Comparison of ENCODE assay signal across 25 cellular contexts in the genomic region with DNA sequence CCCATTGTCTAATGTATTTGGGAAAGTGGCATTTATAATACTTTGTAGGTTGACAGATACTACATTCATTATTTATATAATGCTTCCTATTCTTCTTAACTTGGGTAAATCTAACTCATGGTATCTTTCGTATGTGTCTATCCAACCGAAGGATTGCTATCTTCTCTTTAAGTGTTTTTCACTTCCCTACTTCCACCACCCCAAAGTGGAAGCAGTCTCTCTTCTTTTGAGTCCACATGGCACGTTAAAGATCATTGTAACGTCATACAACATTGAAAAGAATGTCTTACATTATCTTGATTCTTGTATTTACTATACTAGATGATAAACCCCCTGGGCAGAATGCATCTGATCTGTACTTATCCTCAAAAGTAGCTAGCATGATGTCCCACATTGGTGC. TPM values are rescaled to one million over a fixed set of nuclear protein-coding genes. Genes with fewer than 3 reads are reported as not detected.
DNase-seq lines count a peak whose midpoint lies in the region; ATAC-seq, FAIRE-seq and TF ChIP-seq lines count a peak whose summit lies in the region.
"Had no signal": no experiment of that assay in that cellular context is flagged by ENCODE, and none has a peak within 500 bp of the region (broad histone marks: within the 10 kb centered on the region; RNA-seq: fewer than 3 reads in every experiment).

No MANE protein-coding gene starts in this region.

- H3K79me2 ChIP-seq in HepG2 (ENCODE audit: insufficient read depth, low read length) (peaks cover 8% of the 10 kb centered on the region), OCI-LY3 (ENCODE audit: low read length) (0 out of 2 replicates have a peak, but pooled peaks cover 6% of the 10 kb centered on the region), hepatocyte (peaks cover 15% of the 10 kb centered on the region)

- H4K20me1 ChIP-seq in HepG2 (ENCODE audit: insufficient read depth, low read length) (peaks cover 4% of the 10 kb centered on the region), OCI-LY3 (ENCODE audit: insufficient read depth, low read length) (peaks cover 58% of the 10 kb centered on the region), hepatocyte (ENCODE audit: insufficient read depth, poor library complexity, severe bottlenecking) (no peaks in the 10 kb centered on the region)

- POLR2A ChIA-PET in HepG2 (lab: Yijun Ruan, JAX) (no interaction called here), GM10248 (lab: Yijun Ruan, JAX) (no interaction called here)

- no peak for FAIRE-seq in HepG2 (lab: Jason Lieb, UNC)
- FAIRE-seq: GM18507, HTR-8/SVneo had no signal

- WGBS in HepG2 (ENCODE audit: low lambda C conversion rate), result 97% methylated on average over 4 of the region's 4 CpGs
- 87% methylated on average over 4 of the region's 4 CpGs for WGBS in right lobe of liver (ENCODE audit: insufficient coverage, low coverage, low lambda C conversion rate, missing lambda C conversion rate)
- 93% methylated on average over 4 of the region's 4 CpGs for WGBS in hepatocyte (ENCODE audit: low lambda C conversion rate, missing lambda C conversion rate)

- intact Hi-C loops in HepG2 (cut with micrococcal nuclease; ENCODE audit: unreplicated experiment), result loop anchor here (5.0 kb wide), 1 partner anchor 257 kb away; no protein-coding TSS in a partner anchor
- intact Hi-C loops in right lobe of liver (cut with DNase I), result no loop called here

- TF ChIP-seq RAD21 in HepG2 (CRISPR knock-in tag; IDR thresholded peaks at IDR 0.05), result no peak

- H3K4me2 ChIP-seq in HepG2 (ENCODE audit: low read depth, low read length) (no peak overlapping the region), OCI-LY3 (ENCODE audit: low read length) (peak overlapping the region; percentile 58), hepatocyte (no peak overlapping the region)
- H3K4me2 ChIP-seq: BLaER1, KMS-11, SK-N-SH had no signal

- DNase-seq in HepG2 (ENCODE audit: low spot score), result no peak
- DNase-seq in right lobe of liver, result no peak
- no peak for DNase-seq in hepatocyte (ENCODE audit: low spot score)
- DNase-seq in NCI-H510A treated with DMSO at 0.1 percent for 48 hours (lab: John Stamatoyannopoulos, UW), result no peak
- DNase-seq in GM10248 (ENCODE audit: extremely low spot score), result no peak
- no peak for DNase-seq in NCI-H524 (lab: John Stamatoyannopoulos, UW)
- DNase-seq: ACHN; CD4-positive, alpha-beta memory T cell; DND-41; GOT3; IMR-90; NCI-H1105 treated with DMSO at 0.1 percent for 48 hours; NCI-H1694; NCI-H2081; NCI-H2171; NCI-H526 treated with DMSO at 0.1 percent for 48 hours; SHP77 treated with DMSO at 0.1 percent for 48 hours; SK-N-SH had no signal

- in situ Hi-C loops in HepG2 (cut with HindIII; ENCODE audit: extremely low pct_ligation_motif_present, low pct_unique_long_range_greater_than_20kb), result no loop called here

- no peak overlapping the region for H3K4me3 ChIP-seq in HepG2 (replicated peaks in 1 of 3; ENCODE audit: insufficient read depth in 1 of 3, low read depth in 2 of 3, low read length in 3 of 3)
- H3K4me3 ChIP-seq in right lobe of liver, result no peak overlapping the region
- H3K4me3 ChIP-seq in OCI-LY3 (ENCODE audit: low read length), result no peak overlapping the region
- no peak overlapping the region for H3K4me3 ChIP-seq in hepatocyte
- H3K4me3 ChIP-seq: BLaER1 had no signal

- H2AFZ ChIP-seq in HepG2 (ENCODE audit: low read length), result no peak overlapping the region
- H2AFZ ChIP-seq in OCI-LY3 (ENCODE audit: low read depth, low read length), result no peak overlapping the region
- H2AFZ ChIP-seq in hepatocyte, result no peak overlapping the region

- CTCF ChIA-PET in HepG2 (lab: Yijun Ruan, JAX; ENCODE audit: low intra/inter-chr PET ratio, low total read pairs) (no interaction called here), GM10248 (lab: Yijun Ruan, JAX) (interaction anchor here (1.8 kb wide), 1 partner anchor 105 kb away, joined by 4 read pairs; no protein-coding TSS in a partner anchor)

- H3K27me3 ChIP-seq in HepG2 (ENCODE audit: control insufficient read depth in 1 of 2, insufficient read depth in 2 of 2, low read length in 2 of 2) (no peaks in the 10 kb centered on the region), right lobe of liver (no peaks in the 10 kb centered on the region), OCI-LY3 (ENCODE audit: low read depth, low read length) (no peaks in the 10 kb centered on the region), hepatocyte (no peaks in the 10 kb centered on the region)
- H3K27me3 ChIP-seq: BLaER1 had no signal

- no peaks in the 10 kb centered on the region for H3K9me2 ChIP-seq in hepatocyte (replicated peaks; ENCODE audit: insufficient read depth)
- H3K9me2 ChIP-seq: SK-N-SH had no signal

- H3K4me1 ChIP-seq in HepG2 (ENCODE audit: insufficient read depth, low read length) (peaks cover 37% of the 10 kb centered on the region), right lobe of liver (peaks cover 0 to 22% (median 7%) of the 10 kb centered on the region in 4 donors), OCI-LY3 (ENCODE audit: low read length) (peaks cover 45% of the 10 kb centered on the region), hepatocyte (ENCODE audit: insufficient read depth) (peaks cover 9% of the 10 kb centered on the region)
- H3K4me1 ChIP-seq: BLaER1 had no signal

- H3K9ac ChIP-seq in HepG2 (ENCODE audit: insufficient read depth, low read depth, low read length) (no peak overlapping the region), OCI-LY3 (ENCODE audit: low read length) (no peak overlapping the region)
- H3K9ac ChIP-seq: BLaER1, KMS-11, SK-N-SH had no signal

- no peak for TF ChIP-seq EP300 in HepG2 (IDR thresholded peaks at IDR 0.05; ENCODE audit: low read depth in 2 of 2, low read length in 2 of 2)
- TF ChIP-seq EP300 in HepG2 (CRISPR knock-in tag; IDR thresholded peaks at IDR 0.05; ENCODE audit: borderline replicate concordance), result no peak

- peak overlapping the region; percentile 41 for H3K27ac ChIP-seq in HepG2 (ENCODE audit: extremely low read length, insufficient read depth, low read length)
- H3K27ac ChIP-seq in right lobe of liver, result no peak overlapping the region
- peak overlapping the region; percentile 38 for H3K27ac ChIP-seq in OCI-LY3 (ENCODE audit: low read length)
- peak overlapping the region; percentile 7 for H3K27ac ChIP-seq in hepatocyte
- H3K27ac ChIP-seq: BLaER1, KMS-11, RWPE1 had no signal

- no TSS peak for BruUV-seq in HepG2 (replicated peaks; lab: Mats Ljungman, UMichigan)

- TF ChIP-seq POLR2A in HepG2 (IDR thresholded peaks at IDR 0.05; ENCODE audit: insufficient read depth in 1 of 2, low read depth in 2 of 2, low read length in 2 of 2), result no peak
- TF ChIP-seq POLR2A in right lobe of liver (IDR thresholded peaks at IDR 0.05), result no peak

- ATAC-seq in HepG2 (no peak), right lobe of liver (no peak)
- ATAC-seq: HCT116 had no signal

- TF ChIP-seq CTCF in HepG2 (CRISPR knock-in tag; IDR thresholded peaks at IDR 0.05), result no peak
- no peak for TF ChIP-seq CTCF in right lobe of liver (IDR thresholded peaks at IDR 0.05)
- no peak for TF ChIP-seq CTCF in OCI-LY3 (IDR thresholded peaks at IDR 0.05; ENCODE audit: low read depth, low read length)
- no peak for TF ChIP-seq CTCF in hepatocyte (IDR thresholded peaks at IDR 0.05; ENCODE audit: poor library complexity)
- TF ChIP-seq CTCF in GM10248 (IDR thresholded peaks at IDR 0.05; ENCODE audit: control extremely low read depth, extremely low read depth, low read depth, missing control alignments), result no peak

- H3K36me3 ChIP-seq in HepG2 (replicated peaks in 1 of 2; ENCODE audit: control insufficient read depth in 1 of 2, insufficient read depth in 2 of 2, low read length in 2 of 2) (peaks cover 48 to 98% of the 10 kb centered on the region in 2 experiments), right lobe of liver (peaks cover 27 to 77% (median 45%) of the 10 kb centered on the region in 4 donors), OCI-LY3 (replicated peaks; ENCODE audit: low read depth, low read length) (peaks cover 87% of the 10 kb centered on the region), hepatocyte (replicated peaks; ENCODE audit: insufficient read depth, low read depth) (peaks cover 19% of the 10 kb centered on the region)

- H3K9me3 ChIP-seq in HepG2 (ENCODE audit: low read length) (no peaks in the 10 kb centered on the region), right lobe of liver (no peaks in the 10 kb centered on the region), OCI-LY3 (ENCODE audit: insufficient read depth, low read length) (no peaks in the 10 kb centered on the region), hepatocyte (ENCODE audit: low read depth) (no peaks in the 10 kb centered on the region)
- H3K9me3 ChIP-seq: BLaER1, SK-N-SH had no signal

TF ChIP-seq in HepG2, 621 proteins besides CTCF, POLR2A, EP300 and RAD21 (continues in another document):
- TF ChIP-seq PCBP1 (IDR thresholded peaks at IDR 0.05; ENCODE audit: borderline replicate concordance, low read depth, low read length), result no peak
- no peak for TF ChIP-seq MAFF (IDR thresholded peaks at IDR 0.05; ENCODE audit: low read depth, low read length)

RNA-seq across cellular contexts. Expression of a gene that starts 21.2 kb away (rescaled TPM):
- total RNA-seq in HepG2 (2016; rRNA removed; fragmentation: Illumina TruSeq; extraction: Trizol) (210 and 280 TPM in 2 replicates), right lobe of liver (100 to 1,000 TPM in 5 of 6 experiments, 10 to 100 TPM in 1; 83.6 to 153 (median 121) TPM), hepatocyte (559 and 564 TPM in 2 replicates)
- total RNA-seq in HepG2 (2016; cell fraction: cytosol; rRNA removed; fragmentation: Illumina TruSeq; extraction: Trizol; ENCODE audit: low read depth), result 60.3 and 83.4 TPM in 2 replicates
- 183 and 291 TPM in 2 replicates for total RNA-seq in HepG2 (2016; cell fraction: insoluble cytoplasmic fraction; rRNA removed; fragmentation: Illumina TruSeq; extraction: Trizol)
- 133 and 176 TPM in 2 replicates for total RNA-seq in HepG2 (2016; cell fraction: membrane; rRNA removed; fragmentation: Illumina TruSeq; extraction: Trizol)
- 383 and 432 TPM in 2 replicates for total RNA-seq in HepG2 (2016; cell fraction: nucleus; rRNA removed; fragmentation: Illumina TruSeq; extraction: Trizol)
- polyA plus RNA-seq in HepG2 (2011; rRNA removed) (627 and 705 TPM in 2 replicates), hepatocyte (412 and 415 TPM in 2 replicates)
- polyA plus RNA-seq in HepG2 (2011; cell fraction: cytosol; rRNA removed), result 735 and 774 TPM in 2 replicates
- 313 and 327 TPM in 2 replicates for polyA plus RNA-seq in HepG2 (2011; cell fraction: nucleus; rRNA removed)
- 467 and 657 TPM in 2 replicates for polyA plus RNA-seq in HepG2 (2012)
- polyA plus RNA-seq in HepG2 (2016; cell fraction: cytosol; fragmentation: Illumina TruSeq; extraction: Trizol; ENCODE audit: low read depth), result 69.6 and 84.9 TPM in 2 replicates
- polyA plus RNA-seq in HepG2 (2016; cell fraction: insoluble cytoplasmic fraction; fragmentation: Illumina TruSeq; extraction: Trizol; ENCODE audit: low read depth), result 219 and 228 TPM in 2 replicates
- 106 and 149 TPM in 2 replicates for polyA plus RNA-seq in HepG2 (2016; cell fraction: membrane; fragmentation: Illumina TruSeq; extraction: Trizol; ENCODE audit: low read depth)
- 515 and 526 TPM in 2 replicates for polyA plus RNA-seq in HepG2 (2016; cell fraction: nucleus; fragmentation: Illumina TruSeq; extraction: Trizol; ENCODE audit: insufficient read depth, low read depth)
- 367 and 928 TPM in 2 replicates for polyA minus RNA-seq in HepG2 (2011; rRNA and poly(A)+ RNA removed; ENCODE audit: low replicate concordance)
- polyA minus RNA-seq in HepG2 (2011; cell fraction: cytosol; rRNA and poly(A)+ RNA removed), result 438 and 487 TPM in 2 replicates
- polyA minus RNA-seq in HepG2 (2011; cell fraction: nucleus; rRNA and poly(A)+ RNA removed), result 356 and 442 TPM in 2 replicates

Comparison
In these comparisons a context has a peak if more than half of its experiments do, and no peak if none do; other contexts are left out.
1. H3K27ac ChIP-seq: peak in HepG2 (single experiment), OCI-LY3 (single experiment) and hepatocyte (single experiment); none in right lobe of liver (0 of 3).